Comparison of ENCODE assay signal across 1 cellular context in genomic region chr2:85327757-85328617, GRCh38.
TF ChIP-seq lines count a peak whose summit lies in the region.

Gene TGOLN2, minus strand, starts transcription at chr2:85327989. Its CDS starts 27 bp downstream, at chr2:85327962.

TF ChIP-seq in H1, 55 proteins besides CTCF, POLR2A, EP300 and RAD21:
- TF ChIP-seq USF2 (IDR thresholded peaks at IDR 0.05; ENCODE audit: low read length) (no peak), SRF (IDR thresholded peaks at IDR 0.05; ENCODE audit: low read depth, low read length) (no peak), MAX (IDR thresholded peaks at IDR 0.05) (peak; percentile 8), TBP (IDR thresholded peaks at IDR 0.05; ENCODE audit: low read depth, low read length) (peak; percentile 94), KDM1A (IDR thresholded peaks at IDR 0.05; ENCODE audit: borderline replicate concordance, low read length) (no peak), JUN (IDR thresholded peaks at IDR 0.05; ENCODE audit: low read depth, low read length) (no peak), CTBP2 (IDR thresholded peaks at IDR 0.05; ENCODE audit: borderline replicate concordance, insufficient read depth, insufficient read length, low read length) (no peak), CHD2 (IDR thresholded peaks at IDR 0.05; ENCODE audit: low read length) (peak; percentile 98), POLR2AphosphoS5 (IDR thresholded peaks at IDR 0.05; ENCODE audit: low read depth, low read length) (peak; percentile 98), ASH2L (IDR thresholded peaks at IDR 0.05; ENCODE audit: low read length) (peak; percentile 92), CBX5 (IDR thresholded peaks at IDR 0.05; ENCODE audit: low read depth, low read length) (no peak), TAF7 (optimal IDR thresholded peaks at IDR 0.05; ENCODE audit: borderline replicate concordance, low read depth, low read length) (peak; percentile 70), TAF1 (IDR thresholded peaks at IDR 0.05; ENCODE audit: low read depth, low read length) (peak; percentile 98), YY1 (IDR thresholded peaks at IDR 0.05; ENCODE audit: low read depth, low read length) (peak; percentile 71), CHD7 (IDR thresholded peaks at IDR 0.05; ENCODE audit: insufficient replicate concordance, low read length) (no peak), BRCA1 (IDR thresholded peaks at IDR 0.05; ENCODE audit: low read depth, low read length) (peak; percentile 88), EZH2 (IDR thresholded peaks at IDR 0.05; ENCODE audit: low read depth, low read length, severe bottlenecking) (no peak), TCF12 (IDR thresholded peaks at IDR 0.05; ENCODE audit: low read depth, low read length) (0 out of 2 replicates have a peak, but pooled peaks have one; percentile 7), HDAC6 (IDR thresholded peaks at IDR 0.05; ENCODE audit: low read depth, low read length) (no peak), BACH1 (IDR thresholded peaks at IDR 0.05; ENCODE audit: low read length) (no peak), NRF1 (IDR thresholded peaks at IDR 0.05; ENCODE audit: low read depth, low read length) (no peak), PHF8 (conservative IDR thresholded peaks at IDR 0.05; ENCODE audit: low read depth, low read length) (peak; percentile 99), SP4 (IDR thresholded peaks at IDR 0.05; ENCODE audit: low read length) (0 out of 2 replicates have a peak, but pooled peaks have one; percentile 38), GTF2F1 (IDR thresholded peaks at IDR 0.05; ENCODE audit: borderline replicate concordance, low read depth, low read length) (peak; percentile 94), E2F6 (IDR thresholded peaks at IDR 0.05) (peak; percentile 52; the same call in 1 of the 2 replicates), SIN3A (conservative IDR thresholded peaks at IDR 0.05 in 1 of 2, IDR thresholded peaks at IDR 0.05 in 1 of 2; ENCODE audit: low read depth in 1 of 2, low read length in 2 of 2) (peak; percentile 54 to 66; a peak in 1 of 4 replicates), SAP30 (IDR thresholded peaks at IDR 0.05; ENCODE audit: insufficient read depth, insufficient replicate concordance, low read length) (no peak), CREB1 (IDR thresholded peaks at IDR 0.05) (no peak; the same call in 1 of the 2 replicates), KDM5A (IDR thresholded peaks at IDR 0.05; ENCODE audit: low read length) (no peak), KDM4A (IDR thresholded peaks at IDR 0.05; ENCODE audit: low read depth, low read length, severe bottlenecking) (peak; percentile 88), ZNF274 (IDR thresholded peaks at IDR 0.05; ENCODE audit: borderline replicate concordance, extremely low read depth, low read length) (no peak), ATF3 (IDR thresholded peaks at IDR 0.05; ENCODE audit: insufficient read depth, low read depth, low read length) (no peak), RBBP5 (IDR thresholded peaks at IDR 0.05; ENCODE audit: borderline replicate concordance, low read depth, low read length) (peak; percentile 93), ATF2 (IDR thresholded peaks at IDR 0.05; ENCODE audit: low read length) (peak; percentile 69; the same call in 1 of the 2 replicates)
